Comparison of ENCODE assay signal across 21 cellular contexts in genomic region chr3:99458013-99458412, GRCh38.
"Had no signal": no experiment of that assay in that cellular context is flagged by ENCODE, and none has a peak within 500 bp of the region (broad histone marks: within the 10 kb centered on the region; RNA-seq: fewer than 3 reads in every experiment).

No MANE protein-coding gene starts in this region.

- FAIRE-seq: astrocyte, TTC549 had no signal

- H2AFZ ChIP-seq: neural progenitor cell had no signal

- H3K4me3 ChIP-seq: adrenal gland, breast epithelium, mucosa of descending colon, neural progenitor cell, prostate gland, right atrium auricular region, tibial artery had no signal

- H3K4me1 ChIP-seq: adrenal gland, breast epithelium, neural progenitor cell, prostate gland, right atrium auricular region, tibial artery had no signal

- H3K9ac ChIP-seq: neural progenitor cell had no signal

- H3K27ac ChIP-seq: adrenal gland, breast epithelium, neural progenitor cell, prostate gland, right atrium auricular region, tibial artery had no signal

- H3K9me3 ChIP-seq: adrenal gland, mucosa of descending colon, prostate gland, tibial artery had no signal

- H3K36me3 ChIP-seq: adrenal gland, breast epithelium, neural progenitor cell, prostate gland, right atrium auricular region, tibial artery had no signal

- ATAC-seq: activated naive CD4-positive, alpha-beta T cell treated with anti-CD3 and anti-CD28 coated beads, Interleukin-2, amount 50 U/mL, for 72 hours; esophagus mucosa; mucosa of descending colon; stimulated activated naive CD8-positive, alpha-beta T cell treated with anti-CD3 and anti-CD28 coated beads, Interleukin-15, Interleukin-2, amounts not matched to agents 100 U/mL and 50 U/mL, for 24 hours had no signal

- H3K4me2 ChIP-seq: neural progenitor cell had no signal

- H3K27me3 ChIP-seq: adrenal gland, breast epithelium, neural progenitor cell, right atrium auricular region, tibial artery had no signal

- DNase-seq: activated B cell treated with CpG ODN at 0.5 μM for 24 hours; activated CD4-positive, alpha-beta memory T cell treated with anti-CD3 and anti-CD28 coated beads for 36 hours; activated CD4-positive, alpha-beta T cell treated with anti-CD3 and anti-CD28 coated beads for 4 hours; activated gamma-delta T cell treated with Interleukin-2 at 50 U/mL for 16 hours; activated T-cell treated with anti-CD3 and anti-CD28 coated beads for 4 hours; adrenal gland; effector CD4-positive, alpha-beta T cell; mesenchymal stem cell; mucosa of descending colon; naive B cell; stimulated activated naive CD8-positive, alpha-beta T cell treated with anti-CD3 and anti-CD28 coated beads, Interleukin-15, Interleukin-2, amounts not matched to agents 100 U/mL and 50 U/mL, for 24 hours; substantia nigra; tibial artery had no signal
